In the genomic region with DNA sequence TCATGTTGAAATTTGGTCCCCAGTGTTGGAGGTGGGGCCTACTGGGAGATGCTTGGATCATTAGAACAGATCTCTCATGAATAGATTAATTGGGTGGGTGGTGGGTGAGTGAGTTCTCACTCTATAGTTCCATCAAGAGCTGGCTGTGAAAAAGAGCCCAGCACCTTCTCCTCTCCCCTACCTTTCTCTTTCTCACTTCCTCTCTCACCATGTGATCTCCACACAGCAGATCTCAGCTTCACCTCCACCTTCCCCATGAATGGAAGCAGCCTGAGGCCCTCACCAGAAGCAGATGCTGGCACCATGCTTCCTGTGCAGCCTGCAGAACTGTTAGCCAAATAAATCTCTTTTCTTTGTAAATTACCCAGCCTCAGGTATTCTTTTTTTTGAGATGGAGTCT, we compare ENCODE assay signal across 29 cellular contexts. TPM values are rescaled to one million over a fixed set of nuclear protein-coding genes. Genes with fewer than 3 reads are reported as not detected.
"Had no signal": no experiment of that assay in that cellular context is flagged by ENCODE, and none has a peak within 500 bp of the region (broad histone marks: within the 10 kb centered on the region; RNA-seq: fewer than 3 reads in every experiment).

No MANE protein-coding gene starts in this region.

- FAIRE-seq: bronchial epithelial cell, keratinocyte, pancreas had no signal

- H3K4me1 Mint-ChIP-seq: endodermal cell had no signal

- H3K36me3 ChIP-seq: pancreas, thoracic aorta, vagina had no signal

- H3K4me3 ChIP-seq: coronary artery, pancreas, psoas muscle, thoracic aorta, vagina had no signal

- H3K27ac ChIP-seq: coronary artery, epithelial cell of prostate, pancreas, psoas muscle, thoracic aorta, vagina had no signal

- H3K9me3 ChIP-seq: pancreas, psoas muscle, thoracic aorta, vagina had no signal

- H3K27me3 ChIP-seq: pancreas, vagina had no signal

- H3K4me3 Mint-ChIP-seq: activated CD4-positive, alpha-beta memory T cell treated with anti-CD3 and anti-CD28 coated beads for 36 hours; activated naive CD4-positive, alpha-beta T cell treated with anti-CD3 and anti-CD28 coated beads for 36 hours; activated T-cell treated with anti-CD3 and anti-CD28 coated beads, Interleukin-2, amount 50 U/mL, for 72 hours; endodermal cell; memory B cell; natural killer cell treated with Interleukin-12 subunit alpha and Interleukin-12 subunit beta and Interleukin-15 and Interleukin-18, amount 100 ng/mL, for 72 hours; type B pancreatic cell had no signal

- H3K27ac Mint-ChIP-seq: activated CD4-positive, alpha-beta memory T cell treated with anti-CD3 and anti-CD28 coated beads for 36 hours; activated naive CD4-positive, alpha-beta T cell treated with anti-CD3 and anti-CD28 coated beads for 36 hours; activated T-cell treated with anti-CD3 and anti-CD28 coated beads, Interleukin-2, amount 50 U/mL, for 72 hours; endodermal cell; memory B cell; natural killer cell treated with Interleukin-12 subunit alpha and Interleukin-12 subunit beta and Interleukin-15 and Interleukin-18, amount 100 ng/mL, for 72 hours; type B pancreatic cell had no signal

- ATAC-seq: pancreas, psoas muscle had no signal

- H3K4me1 ChIP-seq: psoas muscle, vagina had no signal

- DNase-seq: activated CD4-positive, alpha-beta memory T cell treated with anti-CD3 and anti-CD28 coated beads for 36 hours; activated CD4-positive, alpha-beta T cell treated with anti-CD3 and anti-CD28 coated beads for 4 hours; activated CD4-positive, CD25-positive, alpha-beta regulatory T cell; activated effector memory CD4-positive, alpha-beta T cell treated with Interleukin-2 at 50 U/mL for 16 hours; activated naive CD4-positive, alpha-beta T cell treated with anti-CD3 and anti-CD28 coated beads for 36 hours; activated T-cell treated with anti-CD3 and anti-CD28 coated beads, Interleukin-2, amount 50 U/mL, for 72 hours; amygdala; cerebellar nuclear complex; foreskin fibroblast; pancreas; psoas muscle; stimulated activated CD4-positive, alpha-beta T cell treated with anti-CD3 and anti-CD28 coated beads, Interleukin-12 subunit alpha, Interleukin-12 subunit beta, amount 100 ng/mL, for 4 hours; stimulated activated CD4-positive, alpha-beta T cell treated with anti-CD3 and anti-CD28 coated beads, Interleukin-4, amount 100 ng/mL, for 4 hours had no signal

- H3K9me3 Mint-ChIP-seq: activated CD4-positive, alpha-beta memory T cell treated with anti-CD3 and anti-CD28 coated beads for 36 hours; activated naive CD4-positive, alpha-beta T cell treated with anti-CD3 and anti-CD28 coated beads for 36 hours; activated T-cell treated with anti-CD3 and anti-CD28 coated beads, Interleukin-2, amount 50 U/mL, for 72 hours; memory B cell; natural killer cell treated with Interleukin-12 subunit alpha and Interleukin-12 subunit beta and Interleukin-15 and Interleukin-18, amount 100 ng/mL, for 72 hours; type B pancreatic cell had no signal

- H3K36me3 Mint-ChIP-seq: activated CD4-positive, alpha-beta memory T cell treated with anti-CD3 and anti-CD28 coated beads for 36 hours; memory B cell; natural killer cell treated with Interleukin-12 subunit alpha and Interleukin-12 subunit beta and Interleukin-15 and Interleukin-18, amount 100 ng/mL, for 72 hours; type B pancreatic cell had no signal

- H3K27me3 Mint-ChIP-seq: activated CD4-positive, alpha-beta memory T cell treated with anti-CD3 and anti-CD28 coated beads for 36 hours; memory B cell; natural killer cell treated with Interleukin-12 subunit alpha and Interleukin-12 subunit beta and Interleukin-15 and Interleukin-18, amount 100 ng/mL, for 72 hours; type B pancreatic cell had no signal

RNA-seq across cellular contexts. Expression of gene ARMH2, which starts 36.9 kb away (rescaled TPM):
- total RNA-seq: activated CD4-positive, alpha-beta memory T cell treated with anti-CD3 and anti-CD28 coated beads for 36 hours; activated naive CD4-positive, alpha-beta T cell treated with anti-CD3 and anti-CD28 coated beads for 36 hours; activated T-cell treated with anti-CD3 and anti-CD28 coated beads, Interleukin-2, amount 50 U/mL, for 72 hours; bronchial epithelial cell; endodermal cell; fibroblast of lung; glomerular endothelial cell; left colon; lower leg skin; pancreas; psoas muscle; right cardiac atrium; skeletal muscle tissue; thoracic aorta; vagina had no signal
- polyA plus RNA-seq: fibroblast of lung, keratinocyte, pancreas, psoas muscle, right cardiac atrium had no signal
